In genomic region chr14:62126885-62127478, GRCh38 we compare ENCODE assay signal across 8 cellular contexts.
A peak's percentile ranks its signal among the peaks of the same experiment; 100 is the strongest.
DNase-seq lines count a peak whose midpoint lies in the region; ATAC-seq, FAIRE-seq and TF ChIP-seq lines count a peak whose summit lies in the region.

No MANE protein-coding gene starts in this region.

- peaks cover 29% of the 10 kb centered on the region for H3K27me3 Mint-ChIP-seq in activated naive CD4-positive, alpha-beta T cell treated with anti-CD3 and anti-CD28 coated beads for 36 hours (ENCODE audit: low read depth)
- H3K27me3 Mint-ChIP-seq in naive thymus-derived CD8-positive, alpha-beta T cell = peaks cover 21 to 69% (median 23%) of the 10 kb centered on the region in 5 donors

- H3K9me3 Mint-ChIP-seq in activated naive CD4-positive, alpha-beta T cell treated with anti-CD3 and anti-CD28 coated beads for 36 hours = no peaks in the 10 kb centered on the region
- H3K9me3 Mint-ChIP-seq in naive thymus-derived CD8-positive, alpha-beta T cell = no peaks in the 10 kb centered on the region

- no peaks in the 10 kb centered on the region for H3K36me3 Mint-ChIP-seq in activated naive CD4-positive, alpha-beta T cell treated with anti-CD3 and anti-CD28 coated beads for 36 hours (ENCODE audit: low read depth)
- no peaks in the 10 kb centered on the region for H3K36me3 Mint-ChIP-seq in naive thymus-derived CD8-positive, alpha-beta T cell

- intact Hi-C loops in activated naive CD4-positive, alpha-beta T cell treated with anti-CD3 and anti-CD28 coated beads for 36 hours (cut with micrococcal nuclease) = loop anchor here (1.0 to 10.0 kb wide), 6 partner anchors 202 to 858 kb away; partner anchors contain the start of gene SNAPC1
- intact Hi-C loops in endothelial cell of umbilical vein (cut with micrococcal nuclease) = loop anchor here (1.0 kb wide), 4 partner anchors 200 to 671 kb away; no protein-coding TSS in a partner anchor

- TF ChIP-seq CTCF in NB4 (IDR thresholded peaks at IDR 0.05; ENCODE audit: low read depth, low read length) (peak; percentile 68), endothelial cell of umbilical vein (IDR thresholded peaks at IDR 0.05; ENCODE audit: extremely low read depth in 1 of 2, insufficient read depth in 1 of 2, low read depth in 1 of 2, low read length in 2 of 2) (peak; percentile 44 to 63)

- no peaks in the 10 kb centered on the region for H3K79me2 ChIP-seq in endothelial cell of umbilical vein (ENCODE audit: control insufficient read depth, insufficient read depth, low read length)

- DNase-seq in activated naive CD4-positive, alpha-beta T cell treated with anti-CD3 and anti-CD28 coated beads for 36 hours = peak; percentile 5
- no peak for DNase-seq in activated naive CD4-positive, alpha-beta T cell (lab: John Stamatoyannopoulos, UW)
- peak; percentile 46 for DNase-seq in HCEC 1CT
- DNase-seq in NB4 (ENCODE audit: low read depth) = peak; percentile 58
- peak; percentile 23 for DNase-seq in SHP77 treated with DMSO at 0.1 percent for 48 hours (lab: John Stamatoyannopoulos, UW)
- peak; percentile 75 for DNase-seq in endothelial cell of umbilical vein (ENCODE audit: low read depth, low spot score)
- peak in 5 of 10 donors; percentile 21 to 56 (median 53) for DNase-seq in naive thymus-derived CD8-positive, alpha-beta T cell

- no peaks in the 10 kb centered on the region for H3K4me1 ChIP-seq in endothelial cell of umbilical vein (ENCODE audit: control insufficient read depth, extremely low read depth, insufficient read depth, low read length)

- H3K9ac ChIP-seq in endothelial cell of umbilical vein (replicated peaks; ENCODE audit: extremely low read depth, insufficient read depth, low read length) = no peak overlapping the region

- POLR2A ChIA-PET in endothelial cell of umbilical vein (lab: Charles Lee) = no interaction called here
- POLR2A ChIA-PET in naive thymus-derived CD8-positive, alpha-beta T cell (lab: Charles Lee) = interaction anchor here (0.6 kb wide), 1 partner anchor 28 kb away, joined by 3 read pairs; no protein-coding TSS in a partner anchor

- TF ChIP-seq POLR2A in NB4 (IDR thresholded peaks at IDR 0.05; ENCODE audit: extremely low read depth, insufficient read length) (no peak), endothelial cell of umbilical vein (IDR thresholded peaks at IDR 0.05; ENCODE audit: low read depth, low read length) (no peak)

- no peaks in the 10 kb centered on the region for H3K36me3 ChIP-seq in endothelial cell of umbilical vein (ENCODE audit: control insufficient read depth in 2 of 2, extremely low read depth in 1 of 2, insufficient read depth in 2 of 2, low read length in 2 of 2)

- H3K27ac Mint-ChIP-seq in activated naive CD4-positive, alpha-beta T cell treated with anti-CD3 and anti-CD28 coated beads for 36 hours = no peak overlapping the region
- no peak overlapping the region for H3K27ac Mint-ChIP-seq in naive thymus-derived CD8-positive, alpha-beta T cell

- FAIRE-seq in endothelial cell of umbilical vein (lab: Jason Lieb, UNC) = peak; percentile 84

- H2AFZ ChIP-seq in endothelial cell of umbilical vein (ENCODE audit: low read depth, low read length) = no peak overlapping the region

- ATAC-seq in naive thymus-derived CD8-positive, alpha-beta T cell = peak; percentile 73 to 75
- ATAC-seq in HG03108 (IDR thresholded peaks at IDR 0.05; ENCODE audit: unreplicated experiment) = no peak

- no peak overlapping the region for H3K4me3 Mint-ChIP-seq in activated naive CD4-positive, alpha-beta T cell treated with anti-CD3 and anti-CD28 coated beads for 36 hours
- H3K4me3 Mint-ChIP-seq in naive thymus-derived CD8-positive, alpha-beta T cell = no peak overlapping the region

- H4K20me1 ChIP-seq in endothelial cell of umbilical vein (replicated peaks; ENCODE audit: control insufficient read depth, extremely low read depth, insufficient read depth, low read length) = no peaks in the 10 kb centered on the region

- no peak overlapping the region for H3K4me3 ChIP-seq in NB4 (ENCODE audit: low read depth, low read length)
- H3K4me3 ChIP-seq in endothelial cell of umbilical vein (replicated peaks in 1 of 3; ENCODE audit: insufficient read depth in 1 of 3, low read depth in 1 of 3, low read length in 3 of 3) = no peak overlapping the region

- peaks cover 42 to 66% of the 10 kb centered on the region in 2 experiments for H3K27me3 ChIP-seq in endothelial cell of umbilical vein (ENCODE audit: control insufficient read depth in 2 of 2, insufficient read depth in 2 of 2, low read length in 2 of 2)

- no peak overlapping the region for H3K27ac ChIP-seq in endothelial cell of umbilical vein (ENCODE audit: insufficient read depth, low read depth, low read length)

- no peaks in the 10 kb centered on the region for H3K4me1 Mint-ChIP-seq in activated naive CD4-positive, alpha-beta T cell treated with anti-CD3 and anti-CD28 coated beads for 36 hours (ENCODE audit: low read depth)
- peaks cover 0 to 3% (median 0%) of the 10 kb centered on the region in 4 donors for H3K4me1 Mint-ChIP-seq in naive thymus-derived CD8-positive, alpha-beta T cell

- H3K4me2 ChIP-seq in endothelial cell of umbilical vein (ENCODE audit: insufficient read depth, low read length) = no peak overlapping the region

- H3K9me1 ChIP-seq in endothelial cell of umbilical vein (replicated peaks; ENCODE audit: control insufficient read depth, extremely low read depth, insufficient read depth, low read length) = no peaks in the 10 kb centered on the region

- dilution Hi-C loops in endothelial cell of umbilical vein (cut with MboI; ENCODE audit: extremely low pct_ligation_motif_present, low sequenced_read_pairs) = no loop called here

- CTCF ChIA-PET in activated naive CD4-positive, alpha-beta T cell treated with anti-CD3 and anti-CD28 coated beads for 36 hours (lab: Charles Lee) = interaction anchor here (0.7 to 4.4 kb wide), 35 partner anchors 9 to 851 kb away, joined by 3 to 70 read pairs (median 4); no protein-coding TSS in a partner anchor
- CTCF ChIA-PET in endothelial cell of umbilical vein (lab: Charles Lee) = interaction anchor here (0.6 to 3.4 kb wide), 49 partner anchors 9 to 1777 kb away, joined by 3 to 77 read pairs (median 4); partner anchors contain the start of gene TMEM30B

- no peaks in the 10 kb centered on the region for H3K9me3 ChIP-seq in endothelial cell of umbilical vein (replicated peaks; ENCODE audit: control insufficient read depth, insufficient read depth, low read length)

- no TSS peak for BruUV-seq in endothelial cell of umbilical vein (replicated peaks; lab: Mats Ljungman, UMichigan)

TF ChIP-seq in endothelial cell of umbilical vein, 7 proteins besides CTCF, POLR2A, EP300 and RAD21:
- no peak for TF ChIP-seq JUN (IDR thresholded peaks at IDR 0.05; ENCODE audit: borderline replicate concordance, insufficient read depth, insufficient read length, low read depth)
- no peak for TF ChIP-seq POLR2AphosphoS5 (IDR thresholded peaks at IDR 0.05; ENCODE audit: insufficient read depth, low read depth, low read length)
- no peak for TF ChIP-seq EZH2 (IDR thresholded peaks at IDR 0.05; ENCODE audit: borderline replicate concordance, low read depth, low read length, severe bottlenecking)
- no peak for TF ChIP-seq GATA2 (IDR thresholded peaks at IDR 0.05; ENCODE audit: insufficient read depth, insufficient read length, low read depth, low read length)
- TF ChIP-seq FOS (IDR thresholded peaks at IDR 0.05; ENCODE audit: borderline replicate concordance, insufficient read depth, low read length) = no peak
- TF ChIP-seq, protein P1, sequence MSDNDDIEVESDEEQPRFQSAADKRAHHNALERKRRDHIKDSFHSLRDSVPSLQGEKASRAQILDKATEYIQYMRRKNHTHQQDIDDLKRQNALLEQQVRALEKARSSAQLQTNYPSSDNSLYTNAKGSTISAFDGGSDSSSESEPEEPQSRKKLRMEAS (IDR thresholded peaks at IDR 0.05; ENCODE audit: insufficient read depth, insufficient read length) = no peak
- TF ChIP-seq MYC (IDR thresholded peaks at IDR 0.05; ENCODE audit: low read depth, low read length) = no peak

Comparison
In these comparisons a context has a peak if more than half of its experiments do, and no peak if none do; other contexts are left out.
1. DNase-seq: peak in activated naive CD4-positive, alpha-beta T cell treated with anti-CD3 and anti-CD28 coated beads for 36 hours (single experiment), HCEC 1CT (single experiment), NB4 (single experiment), SHP77 treated with DMSO at 0.1 percent for 48 hours (single experiment) and endothelial cell of umbilical vein (single experiment); none in activated naive CD4-positive, alpha-beta T cell (0 of 4).